8 cellular contexts compared by ENCODE assay signal in genomic region chr1:54275349-54275748, GRCh38.
DNase-seq lines count a peak whose midpoint lies in the region; ATAC-seq and TF ChIP-seq lines count a peak whose summit lies in the region.

No MANE protein-coding gene starts in this region.

- H3K79me2 ChIP-seq in neural cell (replicated peaks; ENCODE audit: insufficient read depth, low read length) (peaks cover 29% of the 10 kb centered on the region), trophoblast cell (ENCODE audit: control insufficient read depth, insufficient read depth, low read length, poor library complexity) (no peaks in the 10 kb centered on the region)

- H2AK5ac ChIP-seq in trophoblast cell (ENCODE audit: low read length): no peak overlapping the region

- H3K23ac ChIP-seq in trophoblast cell (ENCODE audit: low read length): no peak overlapping the region

- no peaks in the 10 kb centered on the region for H3K9me3 Mint-ChIP-seq in activated T-helper 2 cell treated with anti-CD3 and anti-CD28 coated beads, Interferon-gamma antibody, Interleukin-2, Interleukin-4, amounts not matched to agents 10 μg/mL and 5 μg/mL and 100 μg/mL, durations not matched to agents 14 hours and 24 hours and 36 hours

- H2BK5ac ChIP-seq in trophoblast cell (ENCODE audit: low read depth, low read length, poor library complexity): no peak overlapping the region

- H4K91ac ChIP-seq in trophoblast cell (ENCODE audit: low read depth, low read length): no peak overlapping the region

- H3F3A ChIP-seq in neural cell (ENCODE audit: insufficient read depth, low read length, poor library complexity, severe bottlenecking): no peaks in the 10 kb centered on the region

- H3K14ac ChIP-seq in trophoblast cell (ENCODE audit: low read length): no peak overlapping the region

- no peak overlapping the region for H4K12ac ChIP-seq in trophoblast cell (ENCODE audit: low read depth, low read length)

- H3K4ac ChIP-seq in trophoblast cell (ENCODE audit: low read depth, low read length): no peak overlapping the region

- H4K8ac ChIP-seq in trophoblast cell (ENCODE audit: low read depth, low read length): no peak overlapping the region

- H3K4me3 Mint-ChIP-seq in T-helper 17 cell: no peak overlapping the region
- H3K4me3 Mint-ChIP-seq in activated T-helper 2 cell treated with anti-CD3 and anti-CD28 coated beads, Interferon-gamma antibody, Interleukin-2, Interleukin-4, amounts not matched to agents 10 μg/mL and 5 μg/mL and 100 μg/mL, durations not matched to agents 14 hours and 24 hours and 36 hours (ENCODE audit: low read depth): no peak overlapping the region

- intact Hi-C loops in activated T-helper 2 cell treated with anti-CD3 and anti-CD28 coated beads, Interferon-gamma antibody, Interleukin-2, Interleukin-4, amounts not matched to agents 10 μg/mL and 5 μg/mL and 100 μg/mL, durations not matched to agents 14 hours and 24 hours and 36 hours (cut with micrococcal nuclease): no loop called here

- no peaks in the 10 kb centered on the region for H3K9me2 ChIP-seq in neural cell (ENCODE audit: insufficient read depth, low read length)

- H2AFZ ChIP-seq in neural cell (ENCODE audit: low read depth, low read length) (no peak overlapping the region), trophoblast cell (ENCODE audit: insufficient read depth, low read length, poor library complexity) (no peak overlapping the region)

- no peak overlapping the region for H3K18ac ChIP-seq in trophoblast cell (ENCODE audit: low read length)

- WGBS in trophoblast cell (ENCODE audit: extremely low coverage, insufficient coverage, insufficient read length): no CpG with 5 or more reads among the region's 3 CpGs

- no peaks in the 10 kb centered on the region for H3K27me3 ChIP-seq in neural cell (ENCODE audit: insufficient read depth, low read depth, low read length)
- H3K27me3 ChIP-seq in trophoblast cell (ENCODE audit: insufficient read depth, low read length): no peaks in the 10 kb centered on the region

- peaks cover 12% of the 10 kb centered on the region for H4K20me1 ChIP-seq in neural cell (ENCODE audit: insufficient read depth)

- H3K27ac Mint-ChIP-seq in T-helper 17 cell: peak overlapping the region; percentile 71
- H3K27ac Mint-ChIP-seq in activated T-helper 2 cell treated with anti-CD3 and anti-CD28 coated beads, Interferon-gamma antibody, Interleukin-2, Interleukin-4, amounts not matched to agents 10 μg/mL and 5 μg/mL and 100 μg/mL, durations not matched to agents 14 hours and 24 hours and 36 hours: no peak overlapping the region

- no peak overlapping the region for H3K4me2 ChIP-seq in neural cell (ENCODE audit: low read length)
- no peak overlapping the region for H3K4me2 ChIP-seq in trophoblast cell (ENCODE audit: low read length)

- TF ChIP-seq CTCF in AG09319 (IDR thresholded peaks at IDR 0.05; ENCODE audit: low read depth, low read length) (peak; percentile 57), neural cell (IDR thresholded peaks at IDR 0.05; ENCODE audit: poor library complexity, severe bottlenecking) (no peak)

- H3K36me3 ChIP-seq in neural cell (ENCODE audit: insufficient read depth, low read length) (no peaks in the 10 kb centered on the region), trophoblast cell (ENCODE audit: control insufficient read depth in 1 of 2, insufficient read depth in 2 of 2, low read length in 2 of 2) (peaks cover 24 to 28% of the 10 kb centered on the region in 2 experiments)

- TF ChIP-seq EP300 in neural cell (conservative IDR thresholded peaks at IDR 0.05; ENCODE audit: poor library complexity, severe bottlenecking): no peak

- peaks cover 23 to 35% of the 10 kb centered on the region in 2 experiments for H3K4me1 ChIP-seq in trophoblast cell (ENCODE audit: control insufficient read depth in 1 of 2, insufficient read depth in 2 of 2, low read length in 2 of 2)

- no peak for TF ChIP-seq RAD21 in neural cell (conservative IDR thresholded peaks at IDR 0.05)

- H2BK12ac ChIP-seq in trophoblast cell (ENCODE audit: low read length): no peak overlapping the region

- no peak overlapping the region for H2BK120ac ChIP-seq in trophoblast cell (ENCODE audit: insufficient read depth, low read length, poor library complexity)

- peaks cover 27% of the 10 kb centered on the region for H3K4me1 Mint-ChIP-seq in T-helper 17 cell
- peaks cover 37% of the 10 kb centered on the region for H3K4me1 Mint-ChIP-seq in activated T-helper 2 cell treated with anti-CD3 and anti-CD28 coated beads, Interferon-gamma antibody, Interleukin-2, Interleukin-4, amounts not matched to agents 10 μg/mL and 5 μg/mL and 100 μg/mL, durations not matched to agents 14 hours and 24 hours and 36 hours (ENCODE audit: low read depth)

- H3K27ac ChIP-seq in neural cell (ENCODE audit: low read length) (no peak overlapping the region), trophoblast cell (ENCODE audit: low read depth, low read length) (no peak overlapping the region)

- H3K9me3 ChIP-seq in T-helper 17 cell (ENCODE audit: control insufficient read depth, low read length, poor library complexity, severe bottlenecking) (no peaks in the 10 kb centered on the region), neural cell (ENCODE audit: low read length) (no peaks in the 10 kb centered on the region), trophoblast cell (ENCODE audit: insufficient read depth, low read depth, low read length) (peaks cover 2% of the 10 kb centered on the region)

- H3K9ac ChIP-seq in neural cell (ENCODE audit: low read length): no peak overlapping the region
- H3K9ac ChIP-seq in trophoblast cell (ENCODE audit: low read length): no peak overlapping the region

- H3K27me3 Mint-ChIP-seq in T-helper 17 cell: no peaks in the 10 kb centered on the region
- no peaks in the 10 kb centered on the region for H3K27me3 Mint-ChIP-seq in activated T-helper 2 cell treated with anti-CD3 and anti-CD28 coated beads, Interferon-gamma antibody, Interleukin-2, Interleukin-4, amounts not matched to agents 10 μg/mL and 5 μg/mL and 100 μg/mL, durations not matched to agents 14 hours and 24 hours and 36 hours (ENCODE audit: low read depth)

- H3K79me1 ChIP-seq in trophoblast cell (ENCODE audit: low read length): peaks cover 9% of the 10 kb centered on the region

- H3K36me3 Mint-ChIP-seq in T-helper 17 cell (ENCODE audit: low read depth): peaks cover 4% of the 10 kb centered on the region
- H3K36me3 Mint-ChIP-seq in activated T-helper 2 cell treated with anti-CD3 and anti-CD28 coated beads, Interferon-gamma antibody, Interleukin-2, Interleukin-4, amounts not matched to agents 10 μg/mL and 5 μg/mL and 100 μg/mL, durations not matched to agents 14 hours and 24 hours and 36 hours (ENCODE audit: low read depth): peaks cover 18% of the 10 kb centered on the region

- no peak for ATAC-seq in T-helper 17 cell

- H3K4me3 ChIP-seq in neural cell (ENCODE audit: low read length) (no peak overlapping the region), trophoblast cell (ENCODE audit: low read depth, low read length) (no peak overlapping the region)

- DNase-seq in AG09319 (ENCODE audit: extremely low read depth, low read depth) (peak; percentile 31), T-helper 17 cell (no peak), fibroblast of peridontal ligament (ENCODE audit: extremely low read depth) (peak; percentile 28), trophoblast cell (no peak), D341Med (ENCODE audit: low spot score) (no peak), NCI-H2029 (lab: John Stamatoyannopoulos, UW) (no peak)
- no peak for DNase-seq in activated T-helper 2 cell treated with anti-CD3 and anti-CD28 coated beads, Interferon-gamma antibody, Interleukin-2, Interleukin-4, amounts not matched to agents 10 μg/mL and 5 μg/mL and 100 μg/mL, durations not matched to agents 14 hours and 24 hours and 36 hours (ENCODE audit: low spot score)

TF ChIP-seq in neural cell, 6 proteins besides CTCF, POLR2A, EP300 and RAD21:
- TF ChIP-seq POLR2AphosphoS5 (IDR thresholded peaks at IDR 0.05) (peak; percentile 9), REST (IDR thresholded peaks at IDR 0.05; ENCODE audit: borderline replicate concordance) (no peak)

Comparison
In these comparisons a context has a peak if more than half of its experiments do, and no peak if none do; other contexts are left out.
1. DNase-seq: peak in AG09319 (single experiment) and fibroblast of peridontal ligament (single experiment); none in T-helper 17 cell (0 of 3), trophoblast cell (0 of 2), activated T-helper 2 cell treated with anti-CD3 and anti-CD28 coated beads, Interferon-gamma antibody, Interleukin-2, Interleukin-4, amounts not matched to agents 10 μg/mL and 5 μg/mL and 100 μg/mL, durations not matched to agents 14 hours and 24 hours and 36 hours (single experiment), D341Med (single experiment) and NCI-H2029 (single experiment).